Comparison of ENCODE assay signal across 17 cellular contexts in genomic region chr7:45391618-45392451, GRCh38.
DNase-seq lines count a peak whose midpoint lies in the region; ATAC-seq and TF ChIP-seq lines count a peak whose summit lies in the region.
"Had no signal": no experiment of that assay in that cellular context is flagged by ENCODE, and none has a peak within 500 bp of the region (broad histone marks: within the 10 kb centered on the region; RNA-seq: fewer than 3 reads in every experiment).

No MANE protein-coding gene starts in this region.

- H2BK120ac ChIP-seq in neuronal stem cell (ENCODE audit: low read depth, low read length) = no peak overlapping the region

- BruUV-seq in A673 (replicated peaks; lab: Mats Ljungman, UMichigan) = no TSS peak

- no peak overlapping the region for H3K23ac ChIP-seq in neuronal stem cell (ENCODE audit: low read depth, low read length, poor library complexity)

- intact Hi-C loops in A673 (cut with micrococcal nuclease; ENCODE audit: unreplicated experiment) = no loop called here
- intact Hi-C loops in gastrocnemius medialis (cut with DNase I; ENCODE audit: low total_unique reads) = no loop called here

- in situ Hi-C loops in GM13977 (cut with MboI; ENCODE audit: low pct_unique_long_range_greater_than_20kb, low sequenced_read_pairs, unreplicated experiment) = no loop called here
- in situ Hi-C loops in gastrocnemius medialis (cut with MboI; ENCODE audit: low sequenced_read_pairs in 4 of 4) = no loop called here

- H3K4me2 ChIP-seq in neuronal stem cell (ENCODE audit: insufficient read depth, low read length, poor library complexity, severe bottlenecking) = no peak overlapping the region

- H3K4me1 ChIP-seq in A673 (ENCODE audit: insufficient read depth, low read length, poor library complexity, severe bottlenecking) (no peaks in the 10 kb centered on the region), neuronal stem cell (ENCODE audit: control insufficient read depth in 2 of 2, insufficient read depth in 1 of 2, low read depth in 1 of 2, low read length in 2 of 2) (no peaks in the 10 kb centered on the region), gastrocnemius medialis (no peaks in the 10 kb centered on the region)

- WGBS in neuronal stem cell (ENCODE audit: extremely low coverage in 2 of 2, insufficient read length in 2 of 2, insufficient replicate concordance in 1 of 2), 2 donors = no CpG with 5 or more reads among the region's 38 CpGs

- CTCF ChIA-PET in A673 (lab: Charles Lee) = no interaction called here

- no peak for TF ChIP-seq POLR2A in gastrocnemius medialis (IDR thresholded peaks at IDR 0.05)

- H3K36me3 ChIP-seq in A673 (ENCODE audit: insufficient read depth, low read length, poor library complexity, severe bottlenecking) = no peaks in the 10 kb centered on the region
- peaks cover 0 to 2% of the 10 kb centered on the region in 2 donors for H3K36me3 ChIP-seq in neuronal stem cell (replicated peaks in 1 of 2; ENCODE audit: control insufficient read depth in 2 of 2, insufficient read depth in 2 of 2, low read length in 2 of 2)
- no peaks in the 10 kb centered on the region for H3K36me3 ChIP-seq in gastrocnemius medialis
- H3K36me3 ChIP-seq: MG63 had no signal

- H4K8ac ChIP-seq in neuronal stem cell (ENCODE audit: low read depth, low read length) = no peak overlapping the region

- H3K4ac ChIP-seq in neuronal stem cell (ENCODE audit: low read length) = no peak overlapping the region

- H2AK5ac ChIP-seq in neuronal stem cell (ENCODE audit: low read depth, low read length) = no peak overlapping the region

- POLR2A ChIA-PET in A673 (lab: Charles Lee; ENCODE audit: low non-redundant PET) = no interaction called here

- H2AFZ ChIP-seq in neuronal stem cell (ENCODE audit: low read length) = no peak overlapping the region

- H2BK15ac ChIP-seq in neuronal stem cell (ENCODE audit: low read length) = no peak overlapping the region

- no peak overlapping the region for H3K27ac ChIP-seq in A673 (ENCODE audit: low read depth, low read length, poor library complexity, severe bottlenecking)
- H3K27ac ChIP-seq in neuronal stem cell (replicated peaks; ENCODE audit: low read length) = no peak overlapping the region
- H3K27ac ChIP-seq in gastrocnemius medialis = no peak overlapping the region

- no peak overlapping the region for H2BK12ac ChIP-seq in neuronal stem cell (ENCODE audit: low read length)

- H2BK5ac ChIP-seq in neuronal stem cell (ENCODE audit: low read length) = no peak overlapping the region

- H3K14ac ChIP-seq in neuronal stem cell (ENCODE audit: low read length) = no peak overlapping the region

- H3K4me3 ChIP-seq in A673 (ENCODE audit: low read depth, low read length, poor library complexity, severe bottlenecking) = no peak overlapping the region
- H3K4me3 ChIP-seq in LNCaP clone FGC (ENCODE audit: low read depth, low read length) = no peak overlapping the region
- H3K4me3 ChIP-seq in neuronal stem cell (ENCODE audit: low read length in 2 of 2) = no peak overlapping the region
- H3K4me3 ChIP-seq in gastrocnemius medialis = no peak overlapping the region
- H3K4me3 ChIP-seq: MG63 had no signal

- TF ChIP-seq CTCF in A673 (conservative IDR thresholded peaks at IDR 0.05; ENCODE audit: low read depth, low read length) = peak; percentile 18; the same call in 1 of the 2 replicates
- TF ChIP-seq CTCF in GM13977 (IDR thresholded peaks at IDR 0.05; ENCODE audit: extremely low read depth, insufficient read depth, missing control alignments) = no peak
- TF ChIP-seq CTCF in LNCaP clone FGC (IDR thresholded peaks at IDR 0.05; ENCODE audit: control insufficient read depth, extremely low read depth, insufficient read depth) = 0 out of 2 replicates have a peak, but pooled peaks have one; percentile 11
- TF ChIP-seq CTCF in gastrocnemius medialis (IDR thresholded peaks at IDR 0.05 in 4 of 5, conservative IDR thresholded peaks at IDR 0.05 in 1 of 5) = no peak

- H3K79me1 ChIP-seq in neuronal stem cell (ENCODE audit: low read depth, low read length) = no peaks in the 10 kb centered on the region

- no peak overlapping the region for H3K18ac ChIP-seq in neuronal stem cell (ENCODE audit: low read length)

- H3K27me3 ChIP-seq in A673 (replicated peaks; ENCODE audit: insufficient read depth, low read depth, low read length, poor library complexity) (peaks cover 19% of the 10 kb centered on the region), neuronal stem cell (ENCODE audit: control insufficient read depth in 3 of 3, insufficient read depth in 3 of 3, low read depth in 1 of 3, low read length in 3 of 3) (no peaks in the 10 kb centered on the region), gastrocnemius medialis (no peaks in the 10 kb centered on the region)
- H3K27me3 ChIP-seq: MG63 had no signal

- DNase-seq in A673 (ENCODE audit: low spot score) (no peak), GM13977 (ENCODE audit: low spot score) (peak; percentile 4), LNCaP clone FGC (ENCODE audit: low read depth) (no peak), neuronal stem cell (ENCODE audit: low spot score) (no peak), amniotic stem cell (lab: John Stamatoyannopoulos, UW) (no peak), gastrocnemius medialis (no peak)
- DNase-seq: DMS79 treated with DMSO at 0.1 percent for 48 hours, MG63, NCI-H1048, NCI-H1436, NCI-H1930, NCI-H345, PC-3, RPMI8226, SIG-M5 had no signal

- ATAC-seq in gastrocnemius medialis (no peak), GM19455 (IDR thresholded peaks at IDR 0.05; ENCODE audit: unreplicated experiment) (no peak), GM18873 (IDR thresholded peaks at IDR 0.05; ENCODE audit: low FRiP score, unreplicated experiment) (no peak)
- ATAC-seq: PC-3 had no signal

- H3K9me3 ChIP-seq in A673 (ENCODE audit: low read depth, low read length, poor library complexity, severe bottlenecking) = no peaks in the 10 kb centered on the region
- peaks cover 0 to 10% of the 10 kb centered on the region in 2 donors for H3K9me3 ChIP-seq in neuronal stem cell (replicated peaks in 1 of 2; ENCODE audit: control insufficient read depth in 2 of 2, insufficient read depth in 1 of 2, low read depth in 1 of 2, low read length in 2 of 2)
- H3K9me3 ChIP-seq in gastrocnemius medialis = no peaks in the 10 kb centered on the region
- H3K9me3 ChIP-seq: MG63 had no signal

- peak overlapping the region; percentile 74 for H4K91ac ChIP-seq in neuronal stem cell (ENCODE audit: low read depth, low read length, poor library complexity)

- peak overlapping the region; percentile 12 for H3K9ac ChIP-seq in neuronal stem cell (ENCODE audit: low read depth, low read length, poor library complexity)

Comparison
In these comparisons a context has a peak if more than half of its experiments do, and no peak if none do; other contexts are left out.
1. CTCF ChIP-seq: peak in A673 (single experiment) and LNCaP clone FGC (single experiment); none in GM13977 (single experiment) and gastrocnemius medialis (0 of 5).